In the genomic region with DNA sequence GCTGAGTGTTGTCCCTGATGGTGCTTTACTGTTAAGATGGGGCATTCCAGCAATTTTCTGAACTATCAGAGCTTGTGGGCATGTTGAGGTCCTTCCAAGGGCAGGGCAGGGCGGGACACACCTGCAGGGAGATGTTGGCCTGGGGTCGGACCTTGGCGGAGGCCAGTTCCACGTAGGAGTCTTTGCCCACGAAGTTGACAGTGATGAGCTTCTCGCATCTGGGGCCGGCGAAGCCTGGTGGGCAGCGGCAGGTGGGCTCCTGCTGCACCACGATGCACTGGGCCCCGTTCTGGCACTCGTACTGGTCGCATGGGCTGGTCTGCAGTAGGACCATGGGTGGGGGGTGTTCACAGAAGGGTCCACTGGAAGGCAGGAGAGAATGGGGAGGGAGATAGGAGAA, we compare ENCODE assay signal across 35 cellular contexts.
"Had no signal": no experiment of that assay in that cellular context is flagged by ENCODE, and none has a peak within 500 bp of the region (broad histone marks: within the 10 kb centered on the region; RNA-seq: fewer than 3 reads in every experiment).

No MANE protein-coding gene starts in this region.

- H3K27ac ChIP-seq: KMS-11 had no signal

- H3K36me3 ChIP-seq: MG63 had no signal

- H3K4me3 ChIP-seq: MG63 had no signal

- H3K9me3 ChIP-seq: MG63 had no signal

- H3K4me2 ChIP-seq: KMS-11 had no signal

- DNase-seq: Karpas-422, Kasumi-1, KG1, MG63, MM.1S, MV-4-11, NCI-H1048, NCI-H1092, NCI-H1092 treated with DMSO at 0.1 percent for 48 hours, NCI-H1105, NCI-H1105 treated with DMSO at 0.1 percent for 48 hours, NCI-H1417, NCI-H1417 treated with DMSO at 0.1 percent for 48 hours, NCI-H1436, NCI-H1436 treated with DMSO at 0.1 percent for 48 hours, NCI-H146, NCI-H1694, NCI-H1694 treated with DMSO at 0.1 percent for 48 hours, NCI-H187, NCI-H187 treated with DMSO at 0.1 percent for 48 hours, NCI-H1930, NCI-H2029, NCI-H2029 treated with DMSO at 0.1 percent for 48 hours, NCI-H2081, NCI-H2081 treated with DMSO at 0.1 percent for 48 hours, NCI-H2107, NCI-H2171, NCI-H2171 treated with DMSO at 0.1 percent for 48 hours, NCI-H2227 treated with DMSO at 0.1 percent for 48 hours, NCI-H226, NCI-H345, NCI-H446, NCI-H446 treated with DMSO at 0.1 percent for 48 hours, NCI-H510A had no signal

- H3K9ac ChIP-seq: KMS-11 had no signal
